17 cellular contexts compared by ENCODE assay signal in the genomic region with DNA sequence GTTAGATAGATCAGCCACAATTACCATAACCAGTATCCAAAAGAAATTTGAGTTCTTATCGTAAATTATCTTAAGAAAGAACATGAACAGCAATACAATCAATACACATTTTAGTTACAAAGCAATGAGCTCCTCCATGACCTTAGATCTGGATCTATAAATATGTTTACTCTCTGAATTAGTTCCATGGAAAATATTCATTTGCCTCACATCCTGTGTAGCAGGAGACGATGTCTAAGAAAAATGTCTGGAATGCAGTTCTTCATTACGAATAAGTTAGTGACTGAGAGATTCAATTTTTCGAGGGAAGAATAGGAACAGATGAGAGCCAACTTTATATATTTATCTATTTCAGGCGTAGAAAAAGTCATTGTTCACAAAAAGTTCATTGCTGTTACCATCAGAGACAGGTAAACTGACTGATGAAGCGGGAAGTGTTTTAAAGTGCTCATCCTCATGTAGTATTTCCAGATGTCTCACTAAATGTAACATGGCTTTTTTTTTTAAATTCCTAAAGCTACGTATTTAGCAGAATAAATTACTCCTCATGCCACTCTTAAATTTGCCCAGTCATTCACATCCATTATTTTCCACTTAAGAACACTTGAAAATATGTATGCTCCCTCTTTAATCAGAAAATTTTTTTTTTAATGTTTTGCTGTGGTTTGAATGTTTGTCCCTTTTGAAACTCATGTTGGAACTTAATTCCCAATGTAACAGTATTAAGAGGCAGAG.
A peak's percentile ranks its signal among the peaks of the same experiment; 100 is the strongest.
DNase-seq lines count a peak whose midpoint lies in the region; ATAC-seq and TF ChIP-seq lines count a peak whose summit lies in the region.
"Had no signal": no experiment of that assay in that cellular context is flagged by ENCODE, and none has a peak within 500 bp of the region (broad histone marks: within the 10 kb centered on the region; RNA-seq: fewer than 3 reads in every experiment).

No MANE protein-coding gene starts in this region.

- no peaks in the 10 kb centered on the region for H3K36me3 ChIP-seq in psoas muscle (ENCODE audit: insufficient read depth in 1 of 2, low read depth in 1 of 2)
- H3K36me3 ChIP-seq: pancreas had no signal

- no peaks in the 10 kb centered on the region for H3K4me1 Mint-ChIP-seq in activated CD8-positive, alpha-beta T cell treated with anti-CD3 and anti-CD28 coated beads for 36 hours (ENCODE audit: low read depth)
- H3K4me1 Mint-ChIP-seq: activated naive CD4-positive, alpha-beta T cell treated with anti-CD3 and anti-CD28 coated beads, Interleukin-2, amount 50 U/mL, for 24 hours; B cell had no signal

- H3K9me3 ChIP-seq in AG04450 (ENCODE audit: control insufficient read depth, insufficient read depth, low read length) (no peaks in the 10 kb centered on the region), psoas muscle (no peaks in the 10 kb centered on the region)
- H3K9me3 ChIP-seq: pancreas had no signal

- POLR2A ChIA-PET in AG04450 (lab: Yijun Ruan, JAX) = no interaction called here
- POLR2A ChIA-PET in activated CD8-positive, alpha-beta T cell treated with anti-CD3 and anti-CD28 coated beads for 36 hours (lab: Charles Lee) = no interaction called here

- H3K27ac Mint-ChIP-seq in activated CD8-positive, alpha-beta T cell treated with anti-CD3 and anti-CD28 coated beads for 36 hours = no peak overlapping the region
- H3K27ac Mint-ChIP-seq: activated naive CD4-positive, alpha-beta T cell treated with anti-CD3 and anti-CD28 coated beads, Interleukin-2, amount 50 U/mL, for 24 hours; B cell had no signal

- DNase-seq in AG04450 (ENCODE audit: low read depth, low spot score) (peak; percentile 33), LHCN-M2 (ENCODE audit: low read depth) (peak; percentile 56), choroid plexus epithelial cell (ENCODE audit: low read depth) (peak; percentile 90), kidney tubule cell (ENCODE audit: low spot score) (peak; percentile 69), NOMO-1 treated with dmso at 0.1 percent for 144 hours (lab: John Stamatoyannopoulos, UW; ENCODE audit: unreplicated experiment) (no peak), psoas muscle (no peak)
- no peak for DNase-seq in activated CD8-positive, alpha-beta T cell treated with anti-CD3 and anti-CD28 coated beads for 36 hours
- DNase-seq: Kasumi-1; OCI-M1; pancreas; stimulated activated CD4-positive, alpha-beta T cell treated with anti-CD3 and anti-CD28 coated beads, Interleukin-4, amount 100 ng/mL, for 1 hour; stimulated activated naive CD8-positive, alpha-beta T cell treated with anti-CD3 and anti-CD28 coated beads, Interleukin-15, Interleukin-2, amounts not matched to agents 100 U/mL and 50 U/mL, for 24 hours; T-helper 9 cell had no signal

- CTCF ChIA-PET in AG04450 (lab: Charles Lee) = interaction anchor here (0.8 kb wide), 1 partner anchor 52 kb away, joined by 4 read pairs; no protein-coding TSS in a partner anchor
- CTCF ChIA-PET in activated CD8-positive, alpha-beta T cell treated with anti-CD3 and anti-CD28 coated beads for 36 hours (lab: Charles Lee) = no interaction called here

- H3K9me3 Mint-ChIP-seq in activated CD8-positive, alpha-beta T cell treated with anti-CD3 and anti-CD28 coated beads for 36 hours = no peaks in the 10 kb centered on the region
- H3K9me3 Mint-ChIP-seq: activated naive CD4-positive, alpha-beta T cell treated with anti-CD3 and anti-CD28 coated beads, Interleukin-2, amount 50 U/mL, for 24 hours had no signal

- ATAC-seq in psoas muscle = no peak
- ATAC-seq in activated CD8-positive, alpha-beta T cell treated with anti-CD3 and anti-CD28 coated beads for 36 hours = no peak
- ATAC-seq in GM21423 (IDR thresholded peaks at IDR 0.05; ENCODE audit: unreplicated experiment) = no peak
- ATAC-seq: pancreas; stimulated activated naive CD8-positive, alpha-beta T cell treated with anti-CD3 and anti-CD28 coated beads, Interleukin-15, Interleukin-2, amounts not matched to agents 100 U/mL and 50 U/mL, for 24 hours had no signal

- intact Hi-C loops in psoas muscle (cut with DNase I) = no loop called here
- intact Hi-C loops in activated CD8-positive, alpha-beta T cell treated with anti-CD3 and anti-CD28 coated beads for 36 hours (cut with micrococcal nuclease) = no loop called here

- H3K27ac ChIP-seq in AG04450 (ENCODE audit: low read depth, low read length) = no peak overlapping the region
- no peak overlapping the region for H3K27ac ChIP-seq in psoas muscle
- H3K27ac ChIP-seq: pancreas had no signal

- no peak overlapping the region for H3K4me3 Mint-ChIP-seq in activated CD8-positive, alpha-beta T cell treated with anti-CD3 and anti-CD28 coated beads for 36 hours
- H3K4me3 Mint-ChIP-seq: activated naive CD4-positive, alpha-beta T cell treated with anti-CD3 and anti-CD28 coated beads, Interleukin-2, amount 50 U/mL, for 24 hours; B cell had no signal

- no peak overlapping the region for H3K4me3 ChIP-seq in AG04450 (ENCODE audit: low read depth, low read length)
- no peak overlapping the region for H3K4me3 ChIP-seq in choroid plexus epithelial cell (ENCODE audit: low read depth, low read length)
- no peak overlapping the region for H3K4me3 ChIP-seq in psoas muscle
- H3K4me3 ChIP-seq: lung, pancreas had no signal

- TF ChIP-seq CTCF in AG04450 (IDR thresholded peaks at IDR 0.05; ENCODE audit: low read depth, low read length) (no peak), choroid plexus epithelial cell (conservative IDR thresholded peaks at IDR 0.05; ENCODE audit: low read depth, low read length) (no peak), psoas muscle (IDR thresholded peaks at IDR 0.05) (no peak)
- no peak for TF ChIP-seq CTCF in activated CD8-positive, alpha-beta T cell treated with anti-CD3 and anti-CD28 coated beads for 36 hours (IDR thresholded peaks at IDR 0.05)

- H3K36me3 Mint-ChIP-seq in activated CD8-positive, alpha-beta T cell treated with anti-CD3 and anti-CD28 coated beads for 36 hours (ENCODE audit: low read depth) = no peaks in the 10 kb centered on the region
- H3K36me3 Mint-ChIP-seq: activated naive CD4-positive, alpha-beta T cell treated with anti-CD3 and anti-CD28 coated beads, Interleukin-2, amount 50 U/mL, for 24 hours had no signal

- no peaks in the 10 kb centered on the region for H3K27me3 Mint-ChIP-seq in activated CD8-positive, alpha-beta T cell treated with anti-CD3 and anti-CD28 coated beads for 36 hours
- H3K27me3 Mint-ChIP-seq: activated naive CD4-positive, alpha-beta T cell treated with anti-CD3 and anti-CD28 coated beads, Interleukin-2, amount 50 U/mL, for 24 hours; B cell had no signal

- H3K4me1 ChIP-seq in psoas muscle = no peaks in the 10 kb centered on the region

- H3K27me3 ChIP-seq in AG04450 (ENCODE audit: control insufficient read depth, insufficient read depth, low read length) = no peaks in the 10 kb centered on the region
- no peaks in the 10 kb centered on the region for H3K27me3 ChIP-seq in psoas muscle (ENCODE audit: insufficient read depth in 3 of 3, low read length in 2 of 3)
- H3K27me3 ChIP-seq: pancreas had no signal

- 46 to 50% (median 48%) methylated on average over 7 of the region's 7 CpGs for WGBS in psoas muscle, 3 donors

Comparison
In these comparisons a context has a peak if more than half of its experiments do, and no peak if none do; other contexts are left out.
1. DNase-seq: peak in AG04450 (single experiment), LHCN-M2 (single experiment), choroid plexus epithelial cell (single experiment) and kidney tubule cell (single experiment); none in NOMO-1 treated with dmso at 0.1 percent for 144 hours (single experiment), psoas muscle (0 of 2) and activated CD8-positive, alpha-beta T cell treated with anti-CD3 and anti-CD28 coated beads for 36 hours (single experiment).